11 cellular contexts compared by ENCODE assay signal in the genomic region with DNA sequence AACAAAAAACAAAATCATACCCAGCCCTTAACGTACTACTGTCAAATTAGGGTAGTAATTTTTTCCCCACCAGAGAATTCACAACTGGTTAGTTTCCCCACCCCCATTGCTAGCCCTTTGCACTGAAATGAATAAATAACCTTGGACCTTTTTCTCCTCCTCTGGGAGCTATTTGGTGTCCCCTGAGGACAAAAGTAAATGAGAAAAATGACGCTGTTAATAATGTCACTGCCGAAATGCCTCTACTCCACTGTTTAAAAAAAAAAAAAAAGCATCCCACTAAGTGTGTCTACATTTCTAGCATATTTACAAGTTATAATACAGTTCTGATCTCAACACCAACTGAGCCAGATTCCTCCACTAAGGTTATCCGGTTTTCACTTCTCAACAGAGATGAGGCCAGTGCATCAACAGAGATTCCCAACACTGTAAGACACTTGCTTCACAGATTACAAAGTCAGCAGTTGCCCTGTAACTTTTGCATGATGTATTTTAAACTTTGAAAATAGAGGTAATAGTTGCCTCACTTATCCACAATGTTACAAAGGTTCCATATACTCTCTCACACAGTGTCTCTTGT. TPM values are rescaled to one million over a fixed set of nuclear protein-coding genes. Genes with fewer than 3 reads are reported as not detected.
DNase-seq lines count a peak whose midpoint lies in the region; ATAC-seq and TF ChIP-seq lines count a peak whose summit lies in the region.
"Had no signal": no experiment of that assay in that cellular context is flagged by ENCODE, and none has a peak within 500 bp of the region (broad histone marks: within the 10 kb centered on the region; RNA-seq: fewer than 3 reads in every experiment).

No MANE protein-coding gene starts in this region.

- H3K4me1 ChIP-seq in heart right ventricle (peaks cover 4 to 68% (median 53%) of the 10 kb centered on the region in 9 donors), uterus (peaks cover 0 to 7% of the 10 kb centered on the region in 2 donors)

- H3K9me3 ChIP-seq in heart right ventricle, result no peaks in the 10 kb centered on the region
- H3K9me3 ChIP-seq in uterus, result no peaks in the 10 kb centered on the region
- H3K9me3 ChIP-seq: adrenal gland, ovary had no signal

- intact Hi-C loops in heart right ventricle (cut with DNase I), result loop anchor here in 8 of 10 donors (1.0 to 10.0 kb wide), 11 partner anchors 30 to 754 kb away; no protein-coding TSS in a partner anchor
- intact Hi-C loops in cardiac septum (cut with DNase I), result loop anchor here (5.0 to 10.0 kb wide), 3 partner anchors 117 to 892 kb away; no protein-coding TSS in a partner anchor
- intact Hi-C loops in uterus (cut with DNase I; ENCODE audit: low total_unique reads), result no loop called here

- peaks cover 4% of the 10 kb centered on the region for H3K36me3 Mint-ChIP-seq in nephron (ENCODE audit: low read depth)

- TF ChIP-seq CTCF in heart right ventricle (IDR thresholded peaks at IDR 0.05) (no peak), nephron (IDR thresholded peaks at IDR 0.05; ENCODE audit: unreplicated experiment in 3 of 3) (no peak), uterus (IDR thresholded peaks at IDR 0.05) (no peak)

- H3K27me3 ChIP-seq in heart right ventricle (peaks cover 0 to 49% (median 0%) of the 10 kb centered on the region in 7 donors), uterus (no peaks in the 10 kb centered on the region)
- H3K27me3 ChIP-seq: adrenal gland, ovary had no signal

- H3K36me3 ChIP-seq in heart right ventricle (no peaks in the 10 kb centered on the region), uterus (no peaks in the 10 kb centered on the region)
- H3K36me3 ChIP-seq: adrenal gland, ovary had no signal

- H3K9me3 Mint-ChIP-seq in nephron, result peaks cover 2% of the 10 kb centered on the region

- H3K27ac ChIP-seq in heart right ventricle (peak overlapping the region; percentile 96 to 100 (median 99)), uterus (peak overlapping the region; percentile 95 to 98)
- H3K27ac ChIP-seq: ovary had no signal

- 6 to 13% methylated on average over 4 of the region's 4 CpGs for WGBS in heart right ventricle, 2 donors

- no peak for TF ChIP-seq POLR2A in uterus (IDR thresholded peaks at IDR 0.05)

- H3K4me3 Mint-ChIP-seq in nephron, result peak overlapping the region; percentile 91 to 99 (median 95)

- DNase-seq in heart right ventricle (no peak), cardiac septum (ENCODE audit: low spot score) (no peak), cerebellar cortex (ENCODE audit: low spot score) (peak; percentile 43), uterus (no peak), GF-D8 (lab: John Stamatoyannopoulos, UW) (no peak), NCI-H226 (no peak), T-helper 9 cell (no peak)
- DNase-seq: adrenal gland, MM.1S, ovary had no signal

- peaks cover 11% of the 10 kb centered on the region for H3K27me3 Mint-ChIP-seq in nephron (ENCODE audit: low read depth)

- ATAC-seq in heart right ventricle, result no peak

- H3K4me1 Mint-ChIP-seq in nephron, result peaks cover 56% of the 10 kb centered on the region

- H3K27ac Mint-ChIP-seq in nephron, result peak overlapping the region; percentile 95 to 99 (median 98)

- H3K4me3 ChIP-seq in heart right ventricle (peak overlapping the region in 8 of 10 donors; percentile 65 to 89 (median 76)), uterus (no peak overlapping the region)
- H3K4me3 ChIP-seq: adrenal gland, ovary had no signal

RNA-seq across cellular contexts. Expression of a gene that starts 5.1 kb away (rescaled TPM):
- 100 to 1,000 TPM in 9 of 10 donors, 10 to 100 TPM in 1; 96.8 to 145 (median 126) TPM for total RNA-seq in heart right ventricle
- 10 to 100 TPM; 16.7 to 37.2 TPM for polyA plus RNA-seq in heart right ventricle
- total RNA-seq in cardiac septum, result 129 TPM
- 100 to 1,000 TPM in 3 of 4 donors, 10 to 100 TPM in 1; 85.3 to 173 (median 115) TPM for total RNA-seq in uterus

Comparison
In these comparisons a context has a peak if more than half of its experiments do, and no peak if none do; other contexts are left out.
1. H3K4me3 ChIP-seq: peak in heart right ventricle (8 of 10); none in uterus (0 of 2).